Comparison of ENCODE assay signal across 8 cellular contexts in genomic region chr11:67120881-67121710, GRCh38. TPM values are rescaled to one million over a fixed set of nuclear protein-coding genes. Genes with fewer than 3 reads are reported as not detected.
A peak's percentile ranks its signal among the peaks of the same experiment; 100 is the strongest.
DNase-seq lines count a peak whose midpoint lies in the region; ATAC-seq and TF ChIP-seq lines count a peak whose summit lies in the region.

No MANE protein-coding gene starts in this region.

- H3K36me3 ChIP-seq in WERI-Rb-1: peaks cover 48% of the 10 kb centered on the region

- no peak for ATAC-seq in HG02938 (IDR thresholded peaks at IDR 0.05; ENCODE audit: unreplicated experiment)

- H3K4me1 Mint-ChIP-seq in IgD-negative memory B cell: peaks cover 16 to 19% (median 18%) of the 10 kb centered on the region in 3 donors

- H3K9me3 ChIP-seq in WERI-Rb-1 (ENCODE audit: severe bottlenecking): no peaks in the 10 kb centered on the region

- H3K27ac ChIP-seq in WERI-Rb-1: peak overlapping the region; percentile 73

- H3K27me3 Mint-ChIP-seq in IgD-negative memory B cell: no peaks in the 10 kb centered on the region

- H3K4me3 ChIP-seq in WERI-Rb-1 (ENCODE audit: low read depth, low read length): peak overlapping the region; percentile 85

- peak overlapping the region; percentile 90 to 97 (median 92) for H3K27ac Mint-ChIP-seq in IgD-negative memory B cell

- no peaks in the 10 kb centered on the region for H3K27me3 ChIP-seq in WERI-Rb-1 (ENCODE audit: insufficient read depth, low read depth, severe bottlenecking)

- H3K4me3 Mint-ChIP-seq in IgD-negative memory B cell: peak overlapping the region; percentile 91 to 98 (median 96)

- TF ChIP-seq CTCF in WERI-Rb-1 (IDR thresholded peaks at IDR 0.05; ENCODE audit: low read depth, low read length): no peak

- no peaks in the 10 kb centered on the region for H3K36me3 Mint-ChIP-seq in IgD-negative memory B cell

- peak; percentile 27 for DNase-seq in GM03348 (ENCODE audit: low spot score)
- no peak for DNase-seq in WERI-Rb-1
- peak; percentile 24 for DNase-seq in germinal center (ENCODE audit: low spot score)
- DNase-seq in retina: peak; percentile 24
- no peak for DNase-seq in AG08396 (ENCODE audit: low spot score)
- no peak for DNase-seq in GM19240 (ENCODE audit: insufficient read length, low spot score)

- no peaks in the 10 kb centered on the region for H3K9me3 Mint-ChIP-seq in IgD-negative memory B cell

RNA-seq across cellular contexts. Expression of gene KDM2A, which starts 2.0 kb away (rescaled TPM):
- polyA plus RNA-seq in IgD-negative memory B cell: 25.1 TPM

Comparison
In these comparisons a context has a peak if more than half of its experiments do, and no peak if none do; other contexts are left out.
1. DNase-seq: peak in GM03348 (single experiment), germinal center (single experiment) and retina (single experiment); none in WERI-Rb-1 (single experiment), AG08396 (single experiment) and GM19240 (single experiment).